ENCODE assay signal across 17 cellular contexts in genomic region chr12:98758331-98758730, GRCh38.
DNase-seq lines count a peak whose midpoint lies in the region; ATAC-seq, FAIRE-seq and TF ChIP-seq lines count a peak whose summit lies in the region.
"Had no signal": no experiment of that assay in that cellular context is flagged by ENCODE, and none has a peak within 500 bp of the region (broad histone marks: within the 10 kb centered on the region; RNA-seq: fewer than 3 reads in every experiment).

No MANE protein-coding gene starts in this region.

- H3K79me2 ChIP-seq in hepatocyte (no peaks in the 10 kb centered on the region), HepG2 (ENCODE audit: insufficient read depth, low read length) (no peaks in the 10 kb centered on the region)

- DNase-seq in left cardiac atrium: peak; percentile 48
- DNase-seq in cardiac septum (ENCODE audit: low spot score): no peak
- peak; percentile 69 for DNase-seq in cerebellum (ENCODE audit: low spot score)
- peak; percentile 82 for DNase-seq in midbrain (lab: John Stamatoyannopoulos, UW)
- no peak for DNase-seq in hepatocyte (ENCODE audit: low spot score)
- no peak for DNase-seq in HepG2 (ENCODE audit: low spot score)
- DNase-seq in MV-4-11 (lab: John Stamatoyannopoulos, UW): no peak
- DNase-seq in activated CD4-positive, alpha-beta T cell treated with anti-CD3 and anti-CD28 coated beads for 4 hours: no peak
- DNase-seq: activated CD8-positive, alpha-beta memory T cell treated with anti-CD3 and anti-CD28 coated beads for 24 hours; lower lobe of right lung; naive thymus-derived CD8-positive, alpha-beta T cell; NCI-H1092; testis had no signal

- TF ChIP-seq RAD21 in HepG2 (CRISPR knock-in tag; IDR thresholded peaks at IDR 0.05): no peak

- no peak overlapping the region for H3K9ac ChIP-seq in HepG2 (ENCODE audit: insufficient read depth, low read depth, low read length)

- H3K4me1 ChIP-seq in hepatocyte (ENCODE audit: insufficient read depth) (no peaks in the 10 kb centered on the region), HepG2 (ENCODE audit: insufficient read depth, low read length) (peaks cover 12% of the 10 kb centered on the region)
- H3K4me1 ChIP-seq: body of pancreas, lower lobe of right lung, testis had no signal

- H4K20me1 ChIP-seq in hepatocyte (ENCODE audit: insufficient read depth, poor library complexity, severe bottlenecking) (no peaks in the 10 kb centered on the region), HepG2 (ENCODE audit: insufficient read depth, low read length) (no peaks in the 10 kb centered on the region)

- H3K9me2 ChIP-seq in hepatocyte (replicated peaks; ENCODE audit: insufficient read depth): no peaks in the 10 kb centered on the region

- TF ChIP-seq POLR2A in HepG2 (IDR thresholded peaks at IDR 0.05; ENCODE audit: insufficient read depth in 1 of 2, low read depth in 2 of 2, low read length in 2 of 2): no peak

- H3K9me3 ChIP-seq in hepatocyte (ENCODE audit: low read depth): no peaks in the 10 kb centered on the region
- no peaks in the 10 kb centered on the region for H3K9me3 ChIP-seq in HepG2 (ENCODE audit: low read length)
- H3K9me3 ChIP-seq: body of pancreas, lower lobe of right lung, testis had no signal

- H2AFZ ChIP-seq in hepatocyte (no peak overlapping the region), HepG2 (ENCODE audit: low read length) (no peak overlapping the region)

- in situ Hi-C loops in HepG2 (cut with HindIII; ENCODE audit: extremely low pct_ligation_motif_present, low pct_unique_long_range_greater_than_20kb): no loop called here

- CTCF ChIA-PET in HepG2 (lab: Yijun Ruan, JAX; ENCODE audit: low intra/inter-chr PET ratio, low total read pairs): no interaction called here

- no peaks in the 10 kb centered on the region for H3K36me3 ChIP-seq in hepatocyte (replicated peaks; ENCODE audit: insufficient read depth, low read depth)
- H3K36me3 ChIP-seq in HepG2 (replicated peaks in 1 of 2; ENCODE audit: control insufficient read depth in 1 of 2, insufficient read depth in 2 of 2, low read length in 2 of 2): no peaks in the 10 kb centered on the region
- H3K36me3 ChIP-seq: lower lobe of right lung had no signal

- TF ChIP-seq CTCF in hepatocyte (IDR thresholded peaks at IDR 0.05; ENCODE audit: poor library complexity) (no peak), HepG2 (CRISPR knock-in tag; IDR thresholded peaks at IDR 0.05) (no peak)

- H3K4me2 ChIP-seq in hepatocyte: no peak overlapping the region
- H3K4me2 ChIP-seq in HepG2 (ENCODE audit: low read depth, low read length): no peak overlapping the region

- H3K4me3 ChIP-seq in hepatocyte (no peak overlapping the region), HepG2 (replicated peaks in 1 of 3; ENCODE audit: insufficient read depth in 1 of 3, low read depth in 2 of 3, low read length in 3 of 3) (no peak overlapping the region)
- H3K4me3 ChIP-seq: body of pancreas, lower lobe of right lung, testis had no signal

- ATAC-seq in left cardiac atrium (peak; percentile 53 to 74), HepG2 (no peak)
- ATAC-seq: body of pancreas; lower lobe of right lung; naive thymus-derived CD8-positive, alpha-beta T cell had no signal

- 85% methylated on average over 3 of the region's 3 CpGs for WGBS in hepatocyte (ENCODE audit: low lambda C conversion rate, missing lambda C conversion rate)
- WGBS in HepG2 (ENCODE audit: low lambda C conversion rate): 0% methylated on average over 3 of the region's 3 CpGs

- no peaks in the 10 kb centered on the region for H3K27me3 ChIP-seq in hepatocyte
- H3K27me3 ChIP-seq in HepG2 (ENCODE audit: control insufficient read depth in 1 of 2, insufficient read depth in 2 of 2, low read length in 2 of 2): peaks cover 1 to 31% of the 10 kb centered on the region in 2 experiments; a peak in 4 of 5 replicates
- H3K27me3 ChIP-seq: body of pancreas, testis had no signal

- BruUV-seq in HepG2 (replicated peaks; lab: Mats Ljungman, UMichigan): no TSS peak

- intact Hi-C loops in left cardiac atrium (cut with DNase I) (no loop called here), cardiac septum (cut with DNase I) (no loop called here), HepG2 (cut with micrococcal nuclease; ENCODE audit: unreplicated experiment) (no loop called here)

- TF ChIP-seq EP300 in HepG2 (IDR thresholded peaks at IDR 0.05; ENCODE audit: low read depth in 2 of 2, low read length in 2 of 2) (no peak), HepG2 (CRISPR knock-in tag; IDR thresholded peaks at IDR 0.05; ENCODE audit: borderline replicate concordance) (no peak)

- POLR2A ChIA-PET in HepG2 (lab: Yijun Ruan, JAX): no interaction called here

- FAIRE-seq in HepG2 (lab: Jason Lieb, UNC): no peak
- FAIRE-seq: A204.1, G401.6, RCC 7860 had no signal

- H3K27ac ChIP-seq in hepatocyte (no peak overlapping the region), HepG2 (ENCODE audit: extremely low read length, insufficient read depth, low read length) (no peak overlapping the region)
- H3K27ac ChIP-seq: body of pancreas, lower lobe of right lung, testis had no signal

TF ChIP-seq in HepG2, 621 proteins besides CTCF, POLR2A, EP300 and RAD21:
- no peak for TF ChIP-seq ATF7-NPFF (CRISPR knock-in tag; IDR thresholded peaks at IDR 0.05; ENCODE audit: low read depth)
- TF ChIP-seq NONO (IDR thresholded peaks at IDR 0.05): no peak
- no peak for TF ChIP-seq NONO (CRISPR knock-in tag; conservative IDR thresholded peaks at IDR 0.05)
- TF ChIP-seq ZNF747 (CRISPR knock-in tag; IDR thresholded peaks at IDR 0.05; ENCODE audit: borderline replicate concordance): no peak
- TF ChIP-seq SATB2 (CRISPR knock-in tag; IDR thresholded peaks at IDR 0.05): no peak
- TF ChIP-seq SRSF9 (IDR thresholded peaks at IDR 0.05; ENCODE audit: borderline replicate concordance, insufficient read depth, low read depth, low read length, poor library complexity, severe bottlenecking): no peak
- TF ChIP-seq GATAD2A (CRISPR knock-in tag; IDR thresholded peaks at IDR 0.05): no peak
- TF ChIP-seq NCOA5 (CRISPR knock-in tag; IDR thresholded peaks at IDR 0.05): no peak
- TF ChIP-seq UBTF (CRISPR knock-in tag; IDR thresholded peaks at IDR 0.05): no peak
- TF ChIP-seq, protein P1, sequence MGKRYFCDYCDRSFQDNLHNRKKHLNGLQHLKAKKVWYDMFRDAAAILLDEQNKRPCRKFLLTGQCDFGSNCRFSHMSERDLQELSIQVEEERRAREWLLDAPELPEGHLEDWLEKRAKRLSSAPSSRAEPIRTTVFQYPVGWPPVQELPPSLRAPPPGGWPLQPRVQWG (CRISPR knock-in tag; IDR thresholded peaks at IDR 0.05; ENCODE audit: borderline replicate concordance, low read depth): no peak

Comparison
In these comparisons a context has a peak if more than half of its experiments do, and no peak if none do; other contexts are left out.
1. DNase-seq: peak in left cardiac atrium (single experiment), cerebellum (single experiment) and midbrain (single experiment); none in cardiac septum (single experiment), hepatocyte (single experiment), HepG2 (single experiment), MV-4-11 (single experiment) and activated CD4-positive, alpha-beta T cell treated with anti-CD3 and anti-CD28 coated beads for 4 hours (0 of 2).